8 cellular contexts compared by ENCODE assay signal in the genomic region with DNA sequence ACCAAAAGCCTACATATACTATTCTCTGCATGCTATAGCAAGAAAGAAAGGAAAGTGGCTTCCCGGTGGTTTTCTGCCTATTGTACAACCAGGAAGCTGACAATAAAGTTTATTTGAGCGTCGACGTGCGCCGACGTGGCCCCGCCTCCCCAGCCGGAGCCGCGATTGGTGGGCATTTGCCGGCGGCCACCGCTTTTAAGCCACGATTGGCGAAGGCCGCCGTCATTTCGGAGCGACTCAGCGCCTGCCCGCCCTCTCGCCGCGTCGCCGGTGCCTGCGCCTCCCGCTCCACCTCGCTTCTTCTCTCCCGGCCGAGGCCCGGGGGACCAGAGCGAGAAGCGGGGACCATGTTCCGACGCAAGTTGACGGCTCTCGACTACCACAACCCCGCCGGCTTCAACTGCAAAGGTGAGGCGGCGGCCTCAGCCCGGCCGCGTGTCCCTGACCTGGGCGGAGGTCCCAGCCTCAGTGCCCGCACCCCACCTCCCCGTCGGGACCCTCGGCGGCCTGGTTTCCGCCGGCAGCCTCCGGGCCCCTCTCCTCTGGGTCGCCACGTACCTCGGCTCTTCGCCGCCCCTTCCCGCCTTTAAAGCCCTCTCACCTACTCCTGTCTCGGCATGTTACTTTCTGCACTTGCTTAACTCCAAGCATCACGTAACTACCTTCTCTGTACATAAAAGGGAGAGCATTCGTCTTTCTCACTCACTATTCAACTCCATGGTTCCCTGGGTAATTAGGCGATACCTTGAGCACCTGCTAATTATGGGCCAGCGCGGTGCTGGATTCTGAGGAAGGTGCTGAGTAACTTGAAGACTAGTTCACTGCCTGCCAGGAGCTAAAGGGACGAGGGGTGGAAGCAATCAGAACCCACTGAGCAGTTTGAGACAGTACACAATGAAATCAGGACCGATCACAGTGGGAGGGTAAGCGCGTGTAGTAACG. TPM values are rescaled to one million over a fixed set of nuclear protein-coding genes. Genes with fewer than 3 reads are reported as not detected.
DNase-seq lines count a peak whose midpoint lies in the region; ATAC-seq and TF ChIP-seq lines count a peak whose summit lies in the region.

A gene (plus strand): TSS at position 254 of the 942 bp plus-strand sequence. CDS start 94 bp downstream, at position 348.

- peaks cover 36% of the 10 kb centered on the region for H3K4me1 Mint-ChIP-seq in activated T-cell treated with anti-CD3 and anti-CD28 coated beads, Interleukin-2, amount 50 U/mL, for 4 hours (ENCODE audit: low read depth)

- H3K27me3 ChIP-seq in PC-9 (ENCODE audit: insufficient read depth, low read depth) = no peaks in the 10 kb centered on the region
- H3K27me3 ChIP-seq in esophagus (ENCODE audit: control insufficient read depth in 1 of 2, insufficient read depth in 2 of 2, low read length in 2 of 2) = no peaks in the 10 kb centered on the region
- no peaks in the 10 kb centered on the region for H3K27me3 ChIP-seq in muscle layer of duodenum (ENCODE audit: low read depth, low read length)

- no peaks in the 10 kb centered on the region for H3K9me2 ChIP-seq in PC-9 (ENCODE audit: insufficient read depth)

- H3K27ac ChIP-seq in PC-9 = peak within 1 kb of the TSS; percentile 60
- peak within 1 kb of the TSS; percentile 81 to 93 for H3K27ac ChIP-seq in esophagus (ENCODE audit: low read depth in 2 of 2, low read length in 1 of 2)
- H3K27ac ChIP-seq in muscle layer of duodenum (ENCODE audit: low read length) = peak within 1 kb of the TSS; percentile 92

- H4K20me1 ChIP-seq in PC-9 (ENCODE audit: insufficient read depth) = peaks cover 7% of the 10 kb centered on the region; the same call in 1 of the 2 replicates

- peaks cover 20% of the 10 kb centered on the region for H3K36me3 Mint-ChIP-seq in activated T-cell treated with anti-CD3 and anti-CD28 coated beads, Interleukin-2, amount 50 U/mL, for 4 hours (ENCODE audit: insufficient read depth)

- POLR2A ChIA-PET in PC-9 (lab: Charles Lee; ENCODE audit: unreplicated experiment) = interaction anchor here (0.6 kb wide), 1 partner anchor 1226 kb away, joined by 3 read pairs; no protein-coding TSS in a partner anchor

- H3K4me1 ChIP-seq in PC-9 (replicated peaks; ENCODE audit: insufficient read depth) = peaks cover 20% of the 10 kb centered on the region
- no peaks in the 10 kb centered on the region for H3K4me1 ChIP-seq in esophagus (ENCODE audit: control insufficient read depth in 2 of 2, insufficient read depth in 2 of 2, low read length in 1 of 2)
- H3K4me1 ChIP-seq in muscle layer of duodenum (ENCODE audit: control insufficient read depth in 1 of 2, insufficient read depth in 2 of 2, low read length in 2 of 2) = peaks cover 9 to 19% of the 10 kb centered on the region in 2 donors

- intact Hi-C loops in PC-9 (cut with micrococcal nuclease; ENCODE audit: unreplicated experiment) = loop anchor here (5.0 kb wide), 1 partner anchor 88 kb away; no protein-coding TSS in a partner anchor

- H3K9me3 ChIP-seq in PC-9 (ENCODE audit: insufficient read depth, low read depth) = no peaks in the 10 kb centered on the region
- H3K9me3 ChIP-seq in esophagus (ENCODE audit: control insufficient read depth in 2 of 2, insufficient read depth in 1 of 2, low read depth in 1 of 2, low read length in 1 of 2) = no peaks in the 10 kb centered on the region
- H3K9me3 ChIP-seq in muscle layer of duodenum (ENCODE audit: control insufficient read depth in 1 of 2, low read length in 2 of 2) = no peaks in the 10 kb centered on the region

- no peaks in the 10 kb centered on the region for H3K27me3 Mint-ChIP-seq in activated T-cell treated with anti-CD3 and anti-CD28 coated beads, Interleukin-2, amount 50 U/mL, for 4 hours (ENCODE audit: low read depth)

- peak within 1 kb of the TSS; percentile 90 for H3K4me3 ChIP-seq in Jurkat, Clone E6-1 (ENCODE audit: low read length)
- H3K4me3 ChIP-seq in PC-9 = peak within 1 kb of the TSS; percentile 100
- H3K4me3 ChIP-seq in esophagus (ENCODE audit: low read depth in 1 of 2, low read length in 2 of 2) = peak within 1 kb of the TSS; percentile 87 to 97
- peak within 1 kb of the TSS; percentile 90 to 99 for H3K4me3 ChIP-seq in muscle layer of duodenum (ENCODE audit: low read depth in 1 of 2, low read length in 2 of 2)

- H3K4me3 Mint-ChIP-seq in activated T-cell treated with anti-CD3 and anti-CD28 coated beads, Interleukin-2, amount 50 U/mL, for 4 hours = peak within 1 kb of the TSS; percentile 92

- peak; percentile 94 for ATAC-seq in GM21619 (IDR thresholded peaks at IDR 0.05; ENCODE audit: unreplicated experiment)
- peak; percentile 97 to 98 for ATAC-seq in activated T-cell treated with anti-CD3 and anti-CD28 coated beads, Interleukin-2, amount 50 U/mL, for 4 hours

- no peak for TF ChIP-seq CTCF in PC-9 (conservative IDR thresholded peaks at IDR 0.05)

- H3F3A ChIP-seq in PC-9 (ENCODE audit: insufficient read depth, low read depth) = peaks cover 10% of the 10 kb centered on the region

- H3K9me3 Mint-ChIP-seq in activated T-cell treated with anti-CD3 and anti-CD28 coated beads, Interleukin-2, amount 50 U/mL, for 4 hours = no peaks in the 10 kb centered on the region

- H3K79me2 ChIP-seq in PC-9 (ENCODE audit: low read depth) = peaks cover 32% of the 10 kb centered on the region

- 0% methylated on average over 71 to 72 of the region's 72 CpGs for WGBS in esophagus, 2 donors

- peak within 1 kb of the TSS; percentile 98 for H2AFZ ChIP-seq in PC-9

- DNase-seq in DMS153 treated with DMSO at 0.1 percent for 48 hours (lab: John Stamatoyannopoulos, UW; ENCODE audit: unreplicated experiment) = peak; percentile 90
- DNase-seq in Jurkat, Clone E6-1 (ENCODE audit: low read depth, low spot score) = peak; percentile 91
- peak; percentile 80 to 90 for DNase-seq in PC-9
- peak; percentile 89 for DNase-seq in activated T-cell treated with anti-CD3 and anti-CD28 coated beads, Interleukin-2, amount 50 U/mL, for 4 hours
- DNase-seq in stimulated activated CD8-positive, alpha-beta memory T cell treated with anti-CD3 and anti-CD28 coated beads, Interleukin-7, amount 100 ng/mL, for 4 hours (ENCODE audit: low read depth in 2 of 2) = peak; percentile 79 to 91

- TSS peak; percentile 69 for BruUV-seq in PC-9 (replicated peaks; lab: Mats Ljungman, UMichigan)

- H3K4me2 ChIP-seq in PC-9 = peak within 1 kb of the TSS; percentile 89

- CTCF ChIA-PET in PC-9 (lab: Charles Lee) = interaction anchor here (0.7 kb wide), 1 partner anchor 56 kb away, joined by 7 read pairs; no protein-coding TSS in a partner anchor

- peaks cover 29% of the 10 kb centered on the region for H3K36me3 ChIP-seq in PC-9 (ENCODE audit: low read depth)
- H3K36me3 ChIP-seq in esophagus (ENCODE audit: control insufficient read depth in 2 of 2, insufficient read depth in 2 of 2, low read length in 1 of 2) = peaks cover 0 to 2% of the 10 kb centered on the region in 2 donors
- peaks cover 10 to 15% of the 10 kb centered on the region in 2 donors for H3K36me3 ChIP-seq in muscle layer of duodenum (ENCODE audit: control insufficient read depth in 1 of 2, insufficient read depth in 2 of 2, low read length in 2 of 2)

RNA-seq across cellular contexts. Expression of the gene that starts here (rescaled TPM):
- 500 TPM for polyA plus RNA-seq in Jurkat, Clone E6-1 (2012; ENCODE audit: insufficient read depth, insufficient read length)
- total RNA-seq in PC-9 (2021) = 162 and 184 TPM in 2 replicates
- total RNA-seq in activated T-cell treated with anti-CD3 and anti-CD28 coated beads, Interleukin-2, amount 50 U/mL, for 4 hours = 100 to 1,000 TPM; 252 to 270 (median 270) TPM
- polyA plus RNA-seq in esophagus = 100 to 1,000 TPM in 1 of 2 donors, 10 to 100 TPM in 1; 83.5 to 108 TPM

Comparison
In these comparisons a context has a peak if more than half of its experiments do, and no peak if none do; other contexts are left out.
1. Peak in every context shown above with its lines: DNase-seq, ATAC-seq, H3K4me3 ChIP-seq and H3K27ac ChIP-seq.